In the genomic region with DNA sequence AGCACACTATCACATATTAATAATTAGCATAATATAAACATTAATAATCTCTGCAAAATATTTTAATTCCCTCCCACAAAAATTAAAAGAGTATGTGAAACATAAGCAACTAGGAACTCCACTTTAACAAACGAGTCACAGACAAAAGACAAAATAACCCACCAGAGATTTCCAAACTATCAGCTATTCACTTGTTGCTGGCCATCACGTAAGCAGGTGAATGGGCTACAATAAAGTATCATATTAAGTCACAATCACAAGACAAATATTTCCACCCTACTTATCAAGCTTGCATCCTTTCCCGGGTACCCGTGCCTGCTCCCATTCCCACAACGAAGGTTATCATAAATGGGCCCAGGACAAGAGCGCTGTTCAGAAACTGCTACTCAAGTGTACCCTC, we compare ENCODE assay signal across 10 cellular contexts. TPM values are rescaled to one million over a fixed set of nuclear protein-coding genes. Genes with fewer than 3 reads are reported as not detected.
A peak's percentile ranks its signal among the peaks of the same experiment; 100 is the strongest.
DNase-seq lines count a peak whose midpoint lies in the region; FAIRE-seq and TF ChIP-seq lines count a peak whose summit lies in the region.
"Had no signal": no experiment of that assay in that cellular context is flagged by ENCODE, and none has a peak within 500 bp of the region (broad histone marks: within the 10 kb centered on the region; RNA-seq: fewer than 3 reads in every experiment).

No MANE protein-coding gene starts in this region.

- no peaks in the 10 kb centered on the region for H3K9me2 ChIP-seq in MM.1S (replicated peaks; ENCODE audit: insufficient read depth, low read length)

- H3K79me2 ChIP-seq in MM.1S (ENCODE audit: low read length), result peaks cover 76% of the 10 kb centered on the region

- peak overlapping the region; percentile 8 for H3K27ac Mint-ChIP-seq in Caco-2 (ENCODE audit: unreplicated experiment)
- H3K27ac Mint-ChIP-seq in nephron progenitor cell, result peak overlapping the region; percentile 14

- H4K20me1 ChIP-seq in MM.1S (ENCODE audit: insufficient read depth, low read length), result peaks cover 57% of the 10 kb centered on the region

- H2AFZ ChIP-seq in MM.1S (ENCODE audit: low read length), result no peak overlapping the region

- CTCF ChIA-PET in Caco-2 (lab: Charles Lee), result no interaction called here
- CTCF ChIA-PET in GM10248 (lab: Yijun Ruan, JAX), result interaction anchor here (1.2 to 1.5 kb wide), 3 partner anchors 17 to 59 kb away, joined by 3 to 5 read pairs (median 3); no protein-coding TSS in a partner anchor

- H3K4me1 ChIP-seq in Caco-2 (peaks cover 8% of the 10 kb centered on the region; the same call in 1 of the 2 replicates), MM.1S (ENCODE audit: low read length) (peaks cover 15% of the 10 kb centered on the region)

- no peaks in the 10 kb centered on the region for H3K9me3 ChIP-seq in Caco-2
- H3K9me3 ChIP-seq in MM.1S (replicated peaks; ENCODE audit: insufficient read depth, low read length), result no peaks in the 10 kb centered on the region
- H3K9me3 ChIP-seq: uterus had no signal

- H3K4me2 ChIP-seq in MM.1S (ENCODE audit: low read depth, low read length), result peak overlapping the region; percentile 96; the same call in 1 of the 2 replicates

- H3K36me3 Mint-ChIP-seq in Caco-2 (ENCODE audit: insufficient read depth, unreplicated experiment), result peaks cover 32% of the 10 kb centered on the region
- peaks cover 56% of the 10 kb centered on the region for H3K36me3 Mint-ChIP-seq in nephron progenitor cell (ENCODE audit: low read depth)

- intact Hi-C loops in Caco-2 (cut with micrococcal nuclease; ENCODE audit: unreplicated experiment), result no loop called here

- H3F3A ChIP-seq in MM.1S (ENCODE audit: insufficient read depth, low read length), result no peaks in the 10 kb centered on the region

- H3K4me3 Mint-ChIP-seq in Caco-2 (ENCODE audit: unreplicated experiment), result peak overlapping the region; percentile 98
- H3K4me3 Mint-ChIP-seq in nephron progenitor cell, result peak overlapping the region; percentile 96

- BruUV-seq in Caco-2 (replicated peaks; lab: Mats Ljungman, UMichigan), result no TSS peak

- H3K4me3 ChIP-seq in Caco-2 (ENCODE audit: low read depth, low read length), result no peak overlapping the region
- H3K4me3 ChIP-seq in MM.1S (ENCODE audit: low read length), result no peak overlapping the region
- H3K4me3 ChIP-seq in coronary artery, result peak overlapping the region; percentile 89

- no peak for DNase-seq in Caco-2
- no peak for DNase-seq in MM.1S
- no peak for DNase-seq in coronary artery (ENCODE audit: low spot score)
- no peak for DNase-seq in nephron progenitor cell
- DNase-seq in RCC 7860 (ENCODE audit: low spot score), result no peak
- DNase-seq in NAMALWA (ENCODE audit: low spot score), result no peak
- DNase-seq in NCI-H524 (lab: John Stamatoyannopoulos, UW), result no peak
- no peak for DNase-seq in GM10248 (ENCODE audit: extremely low spot score)
- DNase-seq: activated naive CD4-positive, alpha-beta T cell treated with anti-CD3 and anti-CD28 coated beads, Interleukin-2, amount 50 U/mL, for 16 hours; uterus had no signal

- TF ChIP-seq CTCF in Caco-2 (IDR thresholded peaks at IDR 0.05; ENCODE audit: insufficient read depth in 1 of 2, low read depth in 1 of 2, low read length in 1 of 2, severe bottlenecking in 1 of 2, unreplicated experiment in 1 of 2), result no peak
- no peak for TF ChIP-seq CTCF in MM.1S (IDR thresholded peaks at IDR 0.05; ENCODE audit: low read length)
- TF ChIP-seq CTCF in coronary artery (IDR thresholded peaks at IDR 0.05), result no peak
- TF ChIP-seq CTCF in nephron progenitor cell (IDR thresholded peaks at IDR 0.05), result no peak
- no peak for TF ChIP-seq CTCF in GM10248 (IDR thresholded peaks at IDR 0.05; ENCODE audit: control extremely low read depth, extremely low read depth, low read depth, missing control alignments)

- H3K36me3 ChIP-seq in Caco-2 (ENCODE audit: control insufficient read depth, insufficient read depth, low read length) (no peaks in the 10 kb centered on the region), MM.1S (replicated peaks; ENCODE audit: insufficient read depth, low read length) (no peaks in the 10 kb centered on the region)
- H3K36me3 ChIP-seq: uterus had no signal

- no peaks in the 10 kb centered on the region for H3K9me3 Mint-ChIP-seq in Caco-2 (ENCODE audit: unreplicated experiment)
- H3K9me3 Mint-ChIP-seq in nephron progenitor cell, result peaks cover 43% of the 10 kb centered on the region

- no peaks in the 10 kb centered on the region for H3K27me3 Mint-ChIP-seq in Caco-2 (ENCODE audit: insufficient read depth, unreplicated experiment)
- H3K27me3 Mint-ChIP-seq in nephron progenitor cell (ENCODE audit: low read depth, poor library complexity), result no peaks in the 10 kb centered on the region

- no peak for FAIRE-seq in RCC 7860 (lab: Jason Lieb, UNC)

- POLR2A ChIA-PET in Caco-2 (lab: Charles Lee), result no interaction called here
- POLR2A ChIA-PET in GM10248 (lab: Yijun Ruan, JAX), result no interaction called here

- no peak overlapping the region for H3K27ac ChIP-seq in MM.1S (ENCODE audit: low read length)
- H3K27ac ChIP-seq in coronary artery, result no peak overlapping the region
- H3K27ac ChIP-seq: uterus had no signal

- H3K27me3 ChIP-seq in Caco-2 (replicated peaks; ENCODE audit: control insufficient read depth, insufficient read depth, low read length) (no peaks in the 10 kb centered on the region), MM.1S (replicated peaks; ENCODE audit: insufficient read depth, low read length) (no peaks in the 10 kb centered on the region)
- H3K27me3 ChIP-seq: uterus had no signal

- H3K9ac ChIP-seq in MM.1S (ENCODE audit: low read length), result no peak overlapping the region

- H3K4me1 Mint-ChIP-seq in Caco-2 (ENCODE audit: low read depth, unreplicated experiment) (peaks cover 35% of the 10 kb centered on the region), nephron progenitor cell (peaks cover 29% of the 10 kb centered on the region)

RNA-seq across cellular contexts. Expression of gene HDAC2, which starts 2.5 kb away (rescaled TPM):
- total RNA-seq in Caco-2 (2022), result 197 and 201 TPM in 2 replicates
